Comparison of ENCODE assay signal across 8 cellular contexts in the genomic region with DNA sequence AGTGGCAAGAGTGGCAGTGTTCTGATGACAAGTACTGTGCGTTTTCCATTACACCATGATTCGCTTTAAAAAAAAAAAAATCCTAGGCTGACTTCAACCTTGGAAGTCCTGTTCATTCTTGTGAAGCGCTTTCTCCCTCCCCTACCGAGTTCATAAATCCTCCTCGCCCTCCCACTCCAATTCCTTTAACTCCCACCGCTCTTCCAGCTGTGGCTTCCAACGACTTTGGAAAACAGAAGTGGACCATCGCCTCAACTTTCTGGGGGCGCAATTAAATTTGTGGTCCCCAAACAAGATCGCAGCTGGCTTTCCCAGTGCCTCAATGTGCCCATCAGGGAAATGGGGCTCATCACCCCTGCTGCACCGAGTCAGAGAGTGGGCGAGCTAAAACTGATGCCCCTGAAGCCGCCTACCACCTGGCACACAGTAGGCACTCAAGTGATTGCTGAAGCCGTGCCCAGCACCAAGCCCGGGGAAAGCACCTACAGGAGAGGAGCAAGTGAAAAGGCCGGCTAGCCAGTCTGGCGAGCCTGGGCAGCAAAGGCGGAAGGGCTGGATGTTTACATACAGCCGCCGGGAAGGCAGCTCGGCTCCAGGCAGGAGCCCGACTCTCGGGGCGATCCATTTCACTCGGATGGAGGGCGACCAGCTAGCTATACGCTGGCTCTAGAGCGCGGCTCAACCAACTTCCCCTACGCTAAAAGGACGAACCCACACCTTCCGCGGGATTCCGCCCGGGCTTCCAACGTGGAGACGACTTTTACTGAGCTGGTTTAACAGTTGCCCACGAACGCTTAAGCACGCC. TPM values are rescaled to one million over a fixed set of nuclear protein-coding genes. Genes with fewer than 3 reads are reported as not detected.
A peak's percentile ranks its signal among the peaks of the same experiment; 100 is the strongest.
DNase-seq lines count a peak whose midpoint lies in the region; ATAC-seq and TF ChIP-seq lines count a peak whose summit lies in the region.

No MANE protein-coding gene starts in this region.

- BruUV-seq in A673 (replicated peaks; lab: Mats Ljungman, UMichigan): no TSS peak

- H3K4me1 ChIP-seq in A673 (ENCODE audit: insufficient read depth, low read length, poor library complexity, severe bottlenecking) (peaks cover 5% of the 10 kb centered on the region), cardiac muscle cell (ENCODE audit: low read depth) (peaks cover 22% of the 10 kb centered on the region)

- DNase-seq in A673 (ENCODE audit: low spot score) (peak; percentile 52), GM10248 (ENCODE audit: extremely low spot score) (peak; percentile 32), NCI-H1105 treated with DMSO at 0.1 percent for 48 hours (lab: John Stamatoyannopoulos, UW) (peak; percentile 70), cardiac muscle cell (ENCODE audit: low read depth in 1 of 2, low spot score in 1 of 2) (peak; percentile 71 to 80), pons (ENCODE audit: low spot score) (peak; percentile 32), middle frontal gyrus (ENCODE audit: extremely low spot score, low spot score) (no peak)
- no peak for DNase-seq in activated T-helper 1 cell treated with anti-CD3 and anti-CD28 coated beads, Interleukin-12 subunit alpha, Interleukin-12 subunit beta, Interleukin-2, Interleukin-4 antibody, amounts not matched to agents 30 ng/mL and 10 ng/mL and 1 ng/mL, durations not matched to agents 14 hours and 24 hours and 36 hours (ENCODE audit: low spot score)

- H3K27ac ChIP-seq in A673 (ENCODE audit: low read depth, low read length, poor library complexity, severe bottlenecking): no peak overlapping the region
- peak overlapping the region; percentile 58 for H3K27ac ChIP-seq in cardiac muscle cell

- no peaks in the 10 kb centered on the region for H3K9me3 Mint-ChIP-seq in activated T-helper 1 cell treated with anti-CD3 and anti-CD28 coated beads, Interleukin-12 subunit alpha, Interleukin-12 subunit beta, Interleukin-2, Interleukin-4 antibody, amounts not matched to agents 30 ng/mL and 10 ng/mL and 1 ng/mL, durations not matched to agents 14 hours and 24 hours and 36 hours

- intact Hi-C loops in A673 (cut with micrococcal nuclease; ENCODE audit: unreplicated experiment): loop anchor here (5.0 to 10.0 kb wide), 2 partner anchors 173 to 1201 kb away; no protein-coding TSS in a partner anchor
- intact Hi-C loops in activated T-helper 1 cell treated with anti-CD3 and anti-CD28 coated beads, Interleukin-12 subunit alpha, Interleukin-12 subunit beta, Interleukin-2, Interleukin-4 antibody, amounts not matched to agents 30 ng/mL and 10 ng/mL and 1 ng/mL, durations not matched to agents 14 hours and 24 hours and 36 hours (cut with micrococcal nuclease): no loop called here

- H3K4me1 Mint-ChIP-seq in activated T-helper 1 cell treated with anti-CD3 and anti-CD28 coated beads, Interleukin-12 subunit alpha, Interleukin-12 subunit beta, Interleukin-2, Interleukin-4 antibody, amounts not matched to agents 30 ng/mL and 10 ng/mL and 1 ng/mL, durations not matched to agents 14 hours and 24 hours and 36 hours (ENCODE audit: low read depth): peaks cover 4% of the 10 kb centered on the region

- peaks cover 32% of the 10 kb centered on the region for H3K27me3 ChIP-seq in A673 (replicated peaks; ENCODE audit: insufficient read depth, low read depth, low read length, poor library complexity)
- no peaks in the 10 kb centered on the region for H3K27me3 ChIP-seq in cardiac muscle cell

- peaks cover 31% of the 10 kb centered on the region for H3K27me3 Mint-ChIP-seq in activated T-helper 1 cell treated with anti-CD3 and anti-CD28 coated beads, Interleukin-12 subunit alpha, Interleukin-12 subunit beta, Interleukin-2, Interleukin-4 antibody, amounts not matched to agents 30 ng/mL and 10 ng/mL and 1 ng/mL, durations not matched to agents 14 hours and 24 hours and 36 hours (ENCODE audit: insufficient read depth)

- CTCF ChIA-PET in A673 (lab: Charles Lee) (interaction anchor here (0.7 to 1.1 kb wide), 3 partner anchors 128 to 1276 kb away, joined by 3 to 8 read pairs (median 4); no protein-coding TSS in a partner anchor), GM10248 (lab: Yijun Ruan, JAX) (interaction anchor here (0.7 to 1.4 kb wide), 2 partner anchors 7 to 1203 kb away, joined by 3 to 14 read pairs; no protein-coding TSS in a partner anchor)

- no peaks in the 10 kb centered on the region for H3K36me3 Mint-ChIP-seq in activated T-helper 1 cell treated with anti-CD3 and anti-CD28 coated beads, Interleukin-12 subunit alpha, Interleukin-12 subunit beta, Interleukin-2, Interleukin-4 antibody, amounts not matched to agents 30 ng/mL and 10 ng/mL and 1 ng/mL, durations not matched to agents 14 hours and 24 hours and 36 hours (ENCODE audit: low read depth)

- H3K36me3 ChIP-seq in A673 (ENCODE audit: insufficient read depth, low read length, poor library complexity, severe bottlenecking) (no peaks in the 10 kb centered on the region), cardiac muscle cell (no peaks in the 10 kb centered on the region)

- TF ChIP-seq CTCF in A673 (conservative IDR thresholded peaks at IDR 0.05; ENCODE audit: low read depth, low read length) (no peak), GM10248 (IDR thresholded peaks at IDR 0.05; ENCODE audit: control extremely low read depth, extremely low read depth, low read depth, missing control alignments) (no peak), cardiac muscle cell (IDR thresholded peaks at IDR 0.05; ENCODE audit: low read depth, low read length) (no peak)

- no peak for ATAC-seq in HG03045 (IDR thresholded peaks at IDR 0.05; ENCODE audit: unreplicated experiment)

- POLR2A ChIA-PET in A673 (lab: Charles Lee; ENCODE audit: low non-redundant PET) (interaction anchor here (0.5 kb wide), 1 partner anchor 164 kb away, joined by 6 read pairs; no protein-coding TSS in a partner anchor), GM10248 (lab: Yijun Ruan, JAX) (no interaction called here)

- H3K27ac Mint-ChIP-seq in activated T-helper 1 cell treated with anti-CD3 and anti-CD28 coated beads, Interleukin-12 subunit alpha, Interleukin-12 subunit beta, Interleukin-2, Interleukin-4 antibody, amounts not matched to agents 30 ng/mL and 10 ng/mL and 1 ng/mL, durations not matched to agents 14 hours and 24 hours and 36 hours: no peak overlapping the region

- H3K4me3 Mint-ChIP-seq in activated T-helper 1 cell treated with anti-CD3 and anti-CD28 coated beads, Interleukin-12 subunit alpha, Interleukin-12 subunit beta, Interleukin-2, Interleukin-4 antibody, amounts not matched to agents 30 ng/mL and 10 ng/mL and 1 ng/mL, durations not matched to agents 14 hours and 24 hours and 36 hours: peak overlapping the region; percentile 75

- peak overlapping the region; percentile 57 for H3K4me3 ChIP-seq in A673 (ENCODE audit: low read depth, low read length, poor library complexity, severe bottlenecking)
- H3K4me3 ChIP-seq in cardiac muscle cell: peak overlapping the region; percentile 84

- no peaks in the 10 kb centered on the region for H3K9me3 ChIP-seq in A673 (ENCODE audit: low read depth, low read length, poor library complexity, severe bottlenecking)
- no peaks in the 10 kb centered on the region for H3K9me3 ChIP-seq in cardiac muscle cell (ENCODE audit: low read depth)

RNA-seq across cellular contexts. Expression of gene PLPP3, which starts 1.3 kb away (rescaled TPM):
- total RNA-seq in A673 (2021) (0.39 and 0.79 TPM in 2 replicates), cardiac muscle cell (56.2 and 58.2 TPM in 2 replicates)
- total RNA-seq in activated T-helper 1 cell treated with anti-CD3 and anti-CD28 coated beads, Interleukin-12 subunit alpha, Interleukin-12 subunit beta, Interleukin-2, Interleukin-4 antibody, amounts not matched to agents 30 ng/mL and 10 ng/mL and 1 ng/mL, durations not matched to agents 14 hours and 24 hours and 36 hours: not detected in 2 replicates
- 41.3 and 41.4 TPM in 2 replicates for polyA plus RNA-seq in cardiac muscle cell

Comparison
In these comparisons a context has a peak if more than half of its experiments do, and no peak if none do; other contexts are left out.
1. DNase-seq: peak in A673 (single experiment), GM10248 (single experiment), NCI-H1105 treated with DMSO at 0.1 percent for 48 hours (single experiment), cardiac muscle cell (2 of 2) and pons (single experiment); none in activated T-helper 1 cell treated with anti-CD3 and anti-CD28 coated beads, Interleukin-12 subunit alpha, Interleukin-12 subunit beta, Interleukin-2, Interleukin-4 antibody, amounts not matched to agents 30 ng/mL and 10 ng/mL and 1 ng/mL, durations not matched to agents 14 hours and 24 hours and 36 hours (single experiment) and middle frontal gyrus (single experiment).
2. RNA of gene PLPP3, which starts 1.3 kb away (total RNA-seq): 56.2 to 58.2 TPM in cardiac muscle cell; 0.39 to 0.79 TPM in A673 and not detected in activated T-helper 1 cell treated with anti-CD3 and anti-CD28 coated beads, Interleukin-12 subunit alpha, Interleukin-12 subunit beta, Interleukin-2, Interleukin-4 antibody, amounts not matched to agents 30 ng/mL and 10 ng/mL and 1 ng/mL, durations not matched to agents 14 hours and 24 hours and 36 hours; every median in the first group is over 10 times any median in the second.